25 cellular contexts compared by ENCODE assay signal in the genomic region with DNA sequence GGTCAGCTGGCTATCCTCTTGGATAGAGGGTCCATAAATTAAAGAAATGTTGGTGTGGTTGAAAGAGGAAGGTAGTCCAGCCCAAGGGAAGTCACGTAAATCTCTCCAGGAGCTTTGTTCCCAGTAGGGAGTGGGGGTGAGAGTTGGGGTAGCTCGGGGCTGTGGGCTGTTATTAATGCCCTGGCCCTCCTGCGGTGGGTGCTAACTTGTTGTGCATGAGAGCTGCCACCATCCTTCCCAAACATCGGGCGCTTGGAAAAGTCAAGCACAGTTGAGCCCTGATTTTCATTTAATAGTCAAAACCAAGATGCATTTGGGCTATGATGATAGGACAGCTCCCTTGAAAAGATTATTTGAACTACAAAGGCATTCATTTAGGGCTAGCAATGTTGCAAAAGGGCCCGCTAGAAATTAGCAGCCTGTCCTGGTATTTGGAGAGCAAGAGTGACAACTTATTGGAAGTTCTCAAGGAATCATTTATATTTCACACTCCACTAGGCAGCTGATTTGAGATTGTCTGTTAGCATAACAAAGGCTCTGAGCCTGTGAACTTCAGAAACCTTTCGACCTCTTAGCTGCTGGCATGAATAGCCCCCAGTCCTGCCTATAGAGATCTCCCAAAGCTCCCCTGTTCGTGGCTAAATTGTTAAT.
DNase-seq lines count a peak whose midpoint lies in the region; ATAC-seq, FAIRE-seq and TF ChIP-seq lines count a peak whose summit lies in the region.
"Had no signal": no experiment of that assay in that cellular context is flagged by ENCODE, and none has a peak within 500 bp of the region (broad histone marks: within the 10 kb centered on the region; RNA-seq: fewer than 3 reads in every experiment).

No MANE protein-coding gene starts in this region.

- H3K4me3 Mint-ChIP-seq in GM23338, result peak overlapping the region; percentile 60; the same call in 2 of the 3 replicates
- H3K4me3 Mint-ChIP-seq: activated CD8-positive, alpha-beta T cell treated with anti-CD3 and anti-CD28 coated beads for 36 hours; activated naive CD8-positive, alpha-beta T cell; CD4-positive, alpha-beta memory T cell; effector memory CD8-positive, alpha-beta T cell; stimulated activated memory B cell treated with anti-CD40 and anti-IgM and Interleukin-4, amounts not matched to agents 10 μg/mL and 1 μg/mL and 100 μg/mL, for 72 hours had no signal

- no peak for FAIRE-seq in pancreas (lab: Jason Lieb, UNC)
- FAIRE-seq in HTR-8/SVneo (lab: Jason Lieb, UNC), result no peak

- TF ChIP-seq POLR2A in esophagus squamous epithelium (IDR thresholded peaks at IDR 0.05), result no peak

- H3K9me2 ChIP-seq in GM23338 (ENCODE audit: insufficient read depth) (no peaks in the 10 kb centered on the region), hepatocyte (replicated peaks; ENCODE audit: insufficient read depth) (no peaks in the 10 kb centered on the region)

- peak overlapping the region; percentile 40 for H3K4me3 ChIP-seq in GM23338
- H3K4me3 ChIP-seq in astrocyte of the cerebellum (ENCODE audit: low read depth, low read length), result peak overlapping the region; percentile 22
- no peak overlapping the region for H3K4me3 ChIP-seq in hepatocyte
- H3K4me3 ChIP-seq in pancreas, result no peak overlapping the region
- H3K4me3 ChIP-seq in esophagus squamous epithelium, result no peak overlapping the region
- H3K4me3 ChIP-seq: cardiac muscle cell, left lung, prostate gland, upper lobe of right lung had no signal

- intact Hi-C loops in pancreas (cut with DNase I) (no loop called here), esophagus squamous epithelium (cut with DNase I) (no loop called here), posterior vena cava (cut with DNase I) (no loop called here)

- H3K4me1 ChIP-seq in GM23338 (ENCODE audit: insufficient read depth) (peaks cover 93% of the 10 kb centered on the region), hepatocyte (ENCODE audit: insufficient read depth) (no peaks in the 10 kb centered on the region), pancreas (no peaks in the 10 kb centered on the region), esophagus squamous epithelium (no peaks in the 10 kb centered on the region)
- H3K4me1 ChIP-seq: left lung, prostate gland, upper lobe of right lung had no signal

- H3F3A ChIP-seq in GM23338 (replicated peaks; ENCODE audit: low read depth), result no peaks in the 10 kb centered on the region

- TF ChIP-seq CTCF in GM23338 (conservative IDR thresholded peaks at IDR 0.05; ENCODE audit: low read depth in 2 of 2), result no peak
- no peak for TF ChIP-seq CTCF in astrocyte of the cerebellum (IDR thresholded peaks at IDR 0.05; ENCODE audit: low read depth, low read length, missing control alignments)
- no peak for TF ChIP-seq CTCF in hepatocyte (IDR thresholded peaks at IDR 0.05; ENCODE audit: poor library complexity)
- TF ChIP-seq CTCF in pancreas (IDR thresholded peaks at IDR 0.05), result no peak
- TF ChIP-seq CTCF in esophagus squamous epithelium (IDR thresholded peaks at IDR 0.05), result no peak

- no peaks in the 10 kb centered on the region for H3K9me3 Mint-ChIP-seq in GM23338
- H3K9me3 Mint-ChIP-seq: activated CD8-positive, alpha-beta T cell treated with anti-CD3 and anti-CD28 coated beads for 36 hours; effector memory CD8-positive, alpha-beta T cell; stimulated activated memory B cell treated with anti-CD40 and anti-IgM and Interleukin-4, amounts not matched to agents 10 μg/mL and 1 μg/mL and 100 μg/mL, for 72 hours had no signal

- ATAC-seq in GM23338, result peak; percentile 78
- no peak for ATAC-seq in pancreas
- ATAC-seq: activated CD8-positive, alpha-beta T cell treated with anti-CD3 and anti-CD28 coated beads for 36 hours; effector memory CD8-positive, alpha-beta T cell; stimulated activated memory B cell treated with anti-CD40 and anti-IgM and Interleukin-4, amounts not matched to agents 10 μg/mL and 1 μg/mL and 100 μg/mL, for 72 hours had no signal

- H3K4me2 ChIP-seq in GM23338, result peak overlapping the region; percentile 76
- peak overlapping the region; percentile 64 for H3K4me2 ChIP-seq in hepatocyte

- H3K27ac ChIP-seq in GM23338 (ENCODE audit: low read depth) (no peak overlapping the region), hepatocyte (no peak overlapping the region), pancreas (no peak overlapping the region), esophagus squamous epithelium (no peak overlapping the region)
- H3K27ac ChIP-seq: cardiac muscle cell, left lung, prostate gland, upper lobe of right lung, VCaP had no signal

- DNase-seq in GM23338 (ENCODE audit: low spot score) (peak; percentile 62), astrocyte of the cerebellum (ENCODE audit: low read depth) (no peak), hepatocyte (ENCODE audit: low spot score) (no peak), retina (peak; percentile 79), pancreas (no peak), esophagus squamous epithelium (lab: John Stamatoyannopoulos, UW) (no peak), HTR-8/SVneo (ENCODE audit: insufficient read length, low spot score) (no peak), posterior vena cava (ENCODE audit: low spot score) (no peak)
- DNase-seq: activated CD8-positive, alpha-beta T cell treated with anti-CD3 and anti-CD28 coated beads for 36 hours; activated T-cell treated with anti-CD3 and anti-CD28 coated beads, Interleukin-2, amount 50 U/mL, for 48 hours; CD4-positive, alpha-beta memory T cell; DMS79 treated with DMSO at 0.1 percent for 48 hours; effector memory CD8-positive, alpha-beta T cell; HCEC 1CT; NCI-H146; NCI-H226; stimulated activated CD4-positive, alpha-beta T cell treated with anti-CD3 and anti-CD28 coated beads, Interleukin-12 subunit alpha, Interleukin-12 subunit beta, amount 100 ng/mL, for 4 hours; T-helper 1 cell; upper lobe of right lung had no signal

- 46% methylated on average over 8 of the region's 8 CpGs for WGBS in hepatocyte (ENCODE audit: low lambda C conversion rate, missing lambda C conversion rate)
- 32 to 38% methylated on average over 8 of the region's 8 CpGs for WGBS in pancreas, 2 donors
- 54 to 58% methylated on average over 7 to 8 of the region's 8 CpGs for WGBS in esophagus squamous epithelium, 2 donors

- no peaks in the 10 kb centered on the region for H3K9me3 ChIP-seq in hepatocyte (ENCODE audit: low read depth)
- H3K9me3 ChIP-seq in pancreas, result no peaks in the 10 kb centered on the region
- H3K9me3 ChIP-seq in esophagus squamous epithelium, result no peaks in the 10 kb centered on the region
- H3K9me3 ChIP-seq: left lung, prostate gland, upper lobe of right lung had no signal

- H2AFZ ChIP-seq in GM23338 (no peak overlapping the region), hepatocyte (no peak overlapping the region)

- H3K79me2 ChIP-seq in GM23338 (replicated peaks; ENCODE audit: insufficient read depth) (no peaks in the 10 kb centered on the region), hepatocyte (no peaks in the 10 kb centered on the region)

- H4K20me1 ChIP-seq in GM23338 (replicated peaks; ENCODE audit: insufficient read depth) (no peaks in the 10 kb centered on the region), hepatocyte (ENCODE audit: insufficient read depth, poor library complexity, severe bottlenecking) (no peaks in the 10 kb centered on the region)

- in situ Hi-C loops in astrocyte of the cerebellum (cut with HindIII; ENCODE audit: low sequenced_read_pairs), result loop anchor here (5.0 kb wide), 1 partner anchor 254 kb away; no protein-coding TSS in a partner anchor

- H3K27me3 Mint-ChIP-seq in GM23338 (ENCODE audit: insufficient read depth, low read depth, poor library complexity), result peaks cover 2% of the 10 kb centered on the region

- no peak overlapping the region for H3K27ac Mint-ChIP-seq in GM23338
- H3K27ac Mint-ChIP-seq: activated CD8-positive, alpha-beta T cell treated with anti-CD3 and anti-CD28 coated beads for 36 hours; activated naive CD8-positive, alpha-beta T cell; CD4-positive, alpha-beta memory T cell; effector memory CD8-positive, alpha-beta T cell; stimulated activated memory B cell treated with anti-CD40 and anti-IgM and Interleukin-4, amounts not matched to agents 10 μg/mL and 1 μg/mL and 100 μg/mL, for 72 hours had no signal

- H3K27me3 ChIP-seq in GM23338 (ENCODE audit: insufficient read depth) (peaks cover 12% of the 10 kb centered on the region; the same call in 1 of the 2 replicates), hepatocyte (peaks cover 31% of the 10 kb centered on the region), pancreas (no peaks in the 10 kb centered on the region), esophagus squamous epithelium (no peaks in the 10 kb centered on the region)
- H3K27me3 ChIP-seq: left lung, upper lobe of right lung had no signal

- peaks cover 68% of the 10 kb centered on the region for H3K4me1 Mint-ChIP-seq in GM23338
- H3K4me1 Mint-ChIP-seq: stimulated activated memory B cell treated with anti-CD40 and anti-IgM and Interleukin-4, amounts not matched to agents 10 μg/mL and 1 μg/mL and 100 μg/mL, for 72 hours had no signal

- H3K36me3 Mint-ChIP-seq in GM23338 (ENCODE audit: low read depth), result no peaks in the 10 kb centered on the region
- H3K36me3 Mint-ChIP-seq: activated naive CD8-positive, alpha-beta T cell; CD4-positive, alpha-beta memory T cell; stimulated activated memory B cell treated with anti-CD40 and anti-IgM and Interleukin-4, amounts not matched to agents 10 μg/mL and 1 μg/mL and 100 μg/mL, for 72 hours had no signal

- H3K36me3 ChIP-seq in GM23338 (ENCODE audit: insufficient read depth), result no peaks in the 10 kb centered on the region
- H3K36me3 ChIP-seq in hepatocyte (replicated peaks; ENCODE audit: insufficient read depth, low read depth), result no peaks in the 10 kb centered on the region
- no peaks in the 10 kb centered on the region for H3K36me3 ChIP-seq in pancreas
- no peaks in the 10 kb centered on the region for H3K36me3 ChIP-seq in esophagus squamous epithelium
- H3K36me3 ChIP-seq: cardiac muscle cell, left lung, prostate gland, upper lobe of right lung had no signal

TF ChIP-seq in GM23338, 12 proteins besides CTCF, POLR2A, EP300 and RAD21 (continues in another document):
- TF ChIP-seq CREB1 (CRISPR knock-in tag; IDR thresholded peaks at IDR 0.05; ENCODE audit: low read depth), result no peak

Comparison
In these comparisons a context has a peak if more than half of its experiments do, and no peak if none do; other contexts are left out.
1. DNase-seq: peak in GM23338 (single experiment) and retina (single experiment); none in astrocyte of the cerebellum (single experiment), hepatocyte (single experiment), pancreas (0 of 6), esophagus squamous epithelium (single experiment), HTR-8/SVneo (single experiment) and posterior vena cava (single experiment).
2. H3K4me3 ChIP-seq: peak in GM23338 (single experiment) and astrocyte of the cerebellum (single experiment); none in hepatocyte (single experiment), pancreas (0 of 4) and esophagus squamous epithelium (0 of 4).